Comparison of ENCODE assay signal across 20 cellular contexts in genomic region chr10:83816942-83817341, GRCh38.
DNase-seq lines count a peak whose midpoint lies in the region; ATAC-seq and TF ChIP-seq lines count a peak whose summit lies in the region.
"Had no signal": no experiment of that assay in that cellular context is flagged by ENCODE, and none has a peak within 500 bp of the region (broad histone marks: within the 10 kb centered on the region; RNA-seq: fewer than 3 reads in every experiment).

No MANE protein-coding gene starts in this region.

- no peaks in the 10 kb centered on the region for H3K27me3 ChIP-seq in upper lobe of left lung
- H3K27me3 ChIP-seq: BE2C, cardiac muscle cell had no signal

- H3K4me3 ChIP-seq in upper lobe of left lung, result no peak overlapping the region
- H3K4me3 ChIP-seq: cardiac muscle cell, left ventricle myocardium inferior had no signal

- no peak for TF ChIP-seq EP300 in upper lobe of left lung (IDR thresholded peaks at IDR 0.05)

- H3K36me3 ChIP-seq in upper lobe of left lung, result no peaks in the 10 kb centered on the region
- H3K36me3 ChIP-seq: BE2C, cardiac muscle cell, left ventricle myocardium inferior had no signal

- TF ChIP-seq CTCF in upper lobe of left lung (IDR thresholded peaks at IDR 0.05), result no peak

- H3K27ac ChIP-seq in upper lobe of left lung, result no peak overlapping the region
- H3K27ac ChIP-seq: cardiac muscle cell, left ventricle myocardium inferior had no signal

- no peaks in the 10 kb centered on the region for H3K9me3 ChIP-seq in upper lobe of left lung
- H3K9me3 ChIP-seq: BE2C had no signal

- TF ChIP-seq POLR2A in upper lobe of left lung (IDR thresholded peaks at IDR 0.05), result no peak

- DNase-seq in DMS53 (lab: John Stamatoyannopoulos, UW) (peak; percentile 74), AG08395 (ENCODE audit: low spot score) (no peak), upper lobe of left lung (no peak), epidermal melanocyte (ENCODE audit: insufficient read length, low spot score) (no peak), NCI-H1048 (lab: John Stamatoyannopoulos, UW) (no peak)
- DNase-seq: activated CD8-positive, alpha-beta T cell treated with anti-CD3 and anti-CD28 coated beads, Interleukin-2, amount 10 ng/mL, durations not matched to agents 7 days and 5 days; activated naive CD4-positive, alpha-beta T cell treated with Interleukin-2 at 50 U/mL for 16 hours; activated T-cell treated with anti-CD3 and anti-CD28 coated beads, Interleukin-2, amount 50 U/mL, for 1 hour; amygdala; BE2C; COR-L47; dermis blood vessel endothelial cell; left ventricle myocardium inferior; midbrain; NCI-H1092 had no signal

- ATAC-seq in GM18868 (IDR thresholded peaks at IDR 0.05; ENCODE audit: unreplicated experiment) (peak; percentile 96), GM21619 (IDR thresholded peaks at IDR 0.05; ENCODE audit: unreplicated experiment) (peak; percentile 81), HG03442 (IDR thresholded peaks at IDR 0.05; ENCODE audit: unreplicated experiment) (peak; percentile 99), upper lobe of left lung (ENCODE audit: low FRiP score in 2 of 2) (no peak)
- ATAC-seq: activated CD4-positive, CD25-positive, alpha-beta regulatory T cell treated with anti-CD3 and anti-CD28 coated beads, Interleukin-2, amount 50 U/mL, for 24 hours; activated CD8-positive, alpha-beta T cell treated with anti-CD3 and anti-CD28 coated beads, Interleukin-2, amount 10 ng/mL, durations not matched to agents 7 days and 5 days had no signal

- WGBS in upper lobe of left lung, 2 donors, result 48 to 75% methylated on average over 2 of the region's 2 CpGs

- no peaks in the 10 kb centered on the region for H3K4me1 ChIP-seq in upper lobe of left lung
- H3K4me1 ChIP-seq: BE2C had no signal

Comparison
In these comparisons a context has a peak if more than half of its experiments do, and no peak if none do; other contexts are left out.
1. ATAC-seq: peak in GM18868 (single experiment), GM21619 (single experiment) and HG03442 (single experiment); none in upper lobe of left lung (0 of 2).